ENCODE assay signal across 18 cellular contexts in genomic region chr21:42317341-42317741, GRCh38. TPM values are rescaled to one million over a fixed set of nuclear protein-coding genes. Genes with fewer than 3 reads are reported as not detected.
DNase-seq lines count a peak whose midpoint lies in the region; ATAC-seq lines count a peak whose summit lies in the region.
"Had no signal": no experiment of that assay in that cellular context is flagged by ENCODE, and none has a peak within 500 bp of the region (broad histone marks: within the 10 kb centered on the region; RNA-seq: fewer than 3 reads in every experiment).

No MANE protein-coding gene starts in this region.

- DNase-seq in activated effector memory CD4-positive, alpha-beta T cell treated with anti-CD3 and anti-CD28 coated beads, Interleukin-2, amount 50 U/mL, for 16 hours, result peak; percentile 46
- no peak for DNase-seq in activated effector memory CD4-positive, alpha-beta T cell treated with Interleukin-2 at 50 U/mL for 16 hours
- DNase-seq in NCI-H345 (lab: John Stamatoyannopoulos, UW) (peak; percentile 94), ecto neural progenitor cell (ENCODE audit: low spot score) (peak; percentile 33), ureter (ENCODE audit: low spot score) (peak; percentile 22), OCI-M2 (lab: John Stamatoyannopoulos, UW; ENCODE audit: unreplicated experiment) (no peak)
- DNase-seq in effector CD4-positive, alpha-beta T cell, result no peak
- DNase-seq: activated CD4-positive, alpha-beta T cell treated with anti-CD3 and anti-CD28 coated beads for 4 hours; caudate nucleus; Right ventricle myocardium superior; stimulated activated CD4-positive, alpha-beta T cell treated with anti-CD3 and anti-CD28 coated beads, Interleukin-4, amount 100 ng/mL, for 4 hours; tibial artery had no signal

- no peak for ATAC-seq in GM18517 (IDR thresholded peaks at IDR 0.05; ENCODE audit: unreplicated experiment)

RNA-seq across cellular contexts. Expression of gene TFF3, which starts 2.1 kb away (rescaled TPM):
- 3.0 TPM for total RNA-seq in ureter
- total RNA-seq: activated T-helper 1 cell treated with anti-CD3 and anti-CD28 coated beads, Interleukin-12 subunit alpha, Interleukin-12 subunit beta, Interleukin-2, Interleukin-4 antibody, amounts not matched to agents 30 ng/mL and 10 ng/mL and 1 ng/mL, durations not matched to agents 14 hours and 24 hours and 36 hours; frontal cortex; HT1080; T-helper 2 cell treated with Interferon-gamma antibody and Interleukin-4, amounts not matched to agents 100 ng/mL and 5 ng/mL, for 36 hours had no signal

RNA-seq across cellular contexts. Expression of gene TFF2, which starts 33.5 kb away (rescaled TPM):
- total RNA-seq in ureter, result not detected
- total RNA-seq: activated T-helper 1 cell treated with anti-CD3 and anti-CD28 coated beads, Interleukin-12 subunit alpha, Interleukin-12 subunit beta, Interleukin-2, Interleukin-4 antibody, amounts not matched to agents 30 ng/mL and 10 ng/mL and 1 ng/mL, durations not matched to agents 14 hours and 24 hours and 36 hours; frontal cortex; HT1080; lung microvascular endothelial cell; Right ventricle myocardium superior; T-helper 2 cell treated with Interferon-gamma antibody and Interleukin-4, amounts not matched to agents 100 ng/mL and 5 ng/mL, for 36 hours had no signal

RNA-seq across cellular contexts. Expression of gene TFF1, which starts 49.0 kb away (rescaled TPM):
- total RNA-seq in ureter, result 2.6 TPM
- total RNA-seq: activated T-helper 1 cell treated with anti-CD3 and anti-CD28 coated beads, Interleukin-12 subunit alpha, Interleukin-12 subunit beta, Interleukin-2, Interleukin-4 antibody, amounts not matched to agents 30 ng/mL and 10 ng/mL and 1 ng/mL, durations not matched to agents 14 hours and 24 hours and 36 hours; frontal cortex; HT1080; lung microvascular endothelial cell; Right ventricle myocardium superior; T-helper 2 cell treated with Interferon-gamma antibody and Interleukin-4, amounts not matched to agents 100 ng/mL and 5 ng/mL, for 36 hours had no signal

Comparison
In these comparisons a context has a peak if more than half of its experiments do, and no peak if none do; other contexts are left out.
1. DNase-seq: peak in activated effector memory CD4-positive, alpha-beta T cell treated with anti-CD3 and anti-CD28 coated beads, Interleukin-2, amount 50 U/mL, for 16 hours (single experiment), NCI-H345 (single experiment), ecto neural progenitor cell (single experiment) and ureter (single experiment); none in activated effector memory CD4-positive, alpha-beta T cell treated with Interleukin-2 at 50 U/mL for 16 hours (single experiment), effector CD4-positive, alpha-beta T cell (single experiment) and OCI-M2 (single experiment).